Comparison of ENCODE assay signal across 8 cellular contexts in genomic region chr10:14879055-14879800, GRCh38. TPM values are rescaled to one million over a fixed set of nuclear protein-coding genes. Genes with fewer than 3 reads are reported as not detected.
A peak's percentile ranks its signal among the peaks of the same experiment; 100 is the strongest.
DNase-seq lines count a peak whose midpoint lies in the region; ATAC-seq and TF ChIP-seq lines count a peak whose summit lies in the region.

No MANE protein-coding gene starts in this region.

- in situ Hi-C loops in astrocyte of the cerebellum (cut with HindIII; ENCODE audit: low sequenced_read_pairs): no loop called here

- POLR2A ChIA-PET in SK-N-SH (lab: Yijun Ruan, JAX): interaction anchor here (0.8 to 2.8 kb wide), 5 partner anchors 9 to 80 kb away, joined by 3 to 36 read pairs (median 12); partner anchors contain the start of genes CDNF, DCLRE1C, HSPA14 and MEIG1

- no peak for TF ChIP-seq CTCF in 22Rv1 (IDR thresholded peaks at IDR 0.05)
- TF ChIP-seq CTCF in SK-N-SH (IDR thresholded peaks at IDR 0.05): no peak
- no peak for TF ChIP-seq CTCF in astrocyte of the cerebellum (IDR thresholded peaks at IDR 0.05; ENCODE audit: low read depth, low read length, missing control alignments)
- no peak for TF ChIP-seq CTCF in GM10266 (IDR thresholded peaks at IDR 0.05; ENCODE audit: control insufficient read depth, insufficient read depth, low read depth, missing control alignments)

- peak; percentile 20 for ATAC-seq in GM18868 (IDR thresholded peaks at IDR 0.05; ENCODE audit: unreplicated experiment)
- peak; percentile 26 for ATAC-seq in HG03108 (IDR thresholded peaks at IDR 0.05; ENCODE audit: unreplicated experiment)

- peak overlapping the region; percentile 88 to 97 for H3K4me3 ChIP-seq in SK-N-SH (ENCODE audit: low read depth in 2 of 2, low read length in 1 of 2)
- H3K4me3 ChIP-seq in astrocyte of the cerebellum (ENCODE audit: low read depth, low read length): peak overlapping the region; percentile 97
- peak overlapping the region; percentile 97 for H3K4me3 ChIP-seq in iPS-18a (ENCODE audit: low read length)

- no peak for DNase-seq in SK-N-SH
- DNase-seq in astrocyte of the cerebellum (ENCODE audit: low read depth): no peak
- peak; percentile 62 for DNase-seq in stimulated activated CD4-positive, alpha-beta T cell treated with anti-CD3 and anti-CD28 coated beads, Interleukin-15, amount 100 ng/mL, for 24 hours
- DNase-seq in GM10266 (ENCODE audit: extremely low spot score): no peak

- H2AFZ ChIP-seq in SK-N-SH (ENCODE audit: low read depth): peak overlapping the region; percentile 25; the same call in 1 of the 2 replicates

- H3K4me1 ChIP-seq in SK-N-SH (ENCODE audit: control insufficient read depth in 1 of 2, insufficient read depth in 2 of 2, low read depth in 1 of 2, low read length in 1 of 2) (peaks cover 18 to 19% of the 10 kb centered on the region in 2 experiments; a peak in 3 of 4 replicates), iPS-18a (ENCODE audit: control insufficient read depth, low read depth, low read length) (peaks cover 21% of the 10 kb centered on the region)

- TF ChIP-seq EP300 in SK-N-SH (IDR thresholded peaks at IDR 0.05; ENCODE audit: borderline replicate concordance in 1 of 2, low read depth in 1 of 2, low read length in 1 of 2): no peak

- CTCF ChIA-PET in SK-N-SH (lab: Yijun Ruan, JAX): interaction anchor here (0.8 to 1.7 kb wide), 5 partner anchors 10 to 382 kb away, joined by 3 to 8 read pairs (median 4); partner anchors contain the start of genes CDNF, HSPA14 and MSANTD7

- H3K4me2 ChIP-seq in SK-N-SH: peak overlapping the region; percentile 80

- no peaks in the 10 kb centered on the region for H3K9me2 ChIP-seq in SK-N-SH

- H4K20me1 ChIP-seq in SK-N-SH (ENCODE audit: insufficient read depth): no peaks in the 10 kb centered on the region

- TF ChIP-seq RAD21 in SK-N-SH (IDR thresholded peaks at IDR 0.05; ENCODE audit: low read length): no peak

- H3K9ac ChIP-seq in SK-N-SH: peak overlapping the region; percentile 90
- peak overlapping the region; percentile 97 for H3K9ac ChIP-seq in iPS-18a (ENCODE audit: low read length)

- no peaks in the 10 kb centered on the region for H3K27me3 ChIP-seq in SK-N-SH (ENCODE audit: insufficient read depth)
- H3K27me3 ChIP-seq in iPS-18a (ENCODE audit: control insufficient read depth, insufficient read depth, low read length): no peaks in the 10 kb centered on the region

- H3K79me2 ChIP-seq in SK-N-SH (ENCODE audit: insufficient read depth): peaks cover 86% of the 10 kb centered on the region

- H3F3A ChIP-seq in SK-N-SH (replicated peaks; ENCODE audit: insufficient read depth): peaks cover under 1% of the 10 kb centered on the region

- peaks cover 5 to 14% of the 10 kb centered on the region in 2 experiments for H3K36me3 ChIP-seq in SK-N-SH (replicated peaks in 1 of 2; ENCODE audit: control insufficient read depth in 1 of 2, insufficient read depth in 2 of 2, low read length in 1 of 2)
- peaks cover 8% of the 10 kb centered on the region for H3K36me3 ChIP-seq in iPS-18a (ENCODE audit: control insufficient read depth, low read depth, low read length)

- WGBS in SK-N-SH (ENCODE audit: low lambda C conversion rate): under 1% methylated on average over 27 of the region's 69 CpGs

- no peaks in the 10 kb centered on the region for H3K9me3 ChIP-seq in SK-N-SH
- H3K9me3 ChIP-seq in iPS-18a (ENCODE audit: control insufficient read depth, low read depth, low read length): no peaks in the 10 kb centered on the region

- H3K27ac ChIP-seq in 22Rv1 (peak overlapping the region; percentile 95), SK-N-SH (ENCODE audit: low read depth in 2 of 2, low read length in 1 of 2) (peak overlapping the region; percentile 64 to 94), iPS-18a (ENCODE audit: low read length) (peak overlapping the region; percentile 84)

TF ChIP-seq in SK-N-SH, 30 proteins besides CTCF, POLR2A, EP300 and RAD21:
- peak; percentile 17; the same call in 1 of the 2 replicates for TF ChIP-seq MXI1 (IDR thresholded peaks at IDR 0.05; ENCODE audit: low read depth, low read length)
- peak; percentile 14; the same call in 1 of the 2 replicates for TF ChIP-seq MAX (IDR thresholded peaks at IDR 0.05; ENCODE audit: low read depth)
- no peak for TF ChIP-seq NFIC (IDR thresholded peaks at IDR 0.05; ENCODE audit: borderline replicate concordance)

RNA-seq across cellular contexts. Expression of gene SUV39H2, which starts 0.6 kb away (rescaled TPM):
- 4.6 and 4.9 TPM in 2 replicates for polyA plus RNA-seq in SK-N-SH (2012; rRNA removed)
- 7.0 and 7.1 TPM in 2 replicates for polyA plus RNA-seq in SK-N-SH (2012; cell fraction: cytosol; rRNA removed)
- polyA plus RNA-seq in SK-N-SH (2012; cell fraction: nucleus; rRNA removed): 1.4 and 2.4 TPM in 2 replicates

RNA-seq across cellular contexts. Expression of gene HSPA14, which starts 41.1 kb away (rescaled TPM):
- polyA plus RNA-seq in SK-N-SH (2012; rRNA removed): 8.8 and 10.8 TPM in 2 replicates
- polyA plus RNA-seq in SK-N-SH (2012; cell fraction: cytosol; rRNA removed): 12.0 and 14.7 TPM in 2 replicates
- 8.4 and 14.4 TPM in 2 replicates for polyA plus RNA-seq in SK-N-SH (2012; cell fraction: nucleus; rRNA removed)

RNA-seq across cellular contexts. Expression of gene MSANTD7, which starts 41.1 kb away (rescaled TPM):
- polyA plus RNA-seq in SK-N-SH (2012; rRNA removed): 3.2 and 3.9 TPM in 2 replicates
- polyA plus RNA-seq in SK-N-SH (2012; cell fraction: cytosol; rRNA removed): 3.6 and 3.7 TPM in 2 replicates
- 3.5 and 6.1 TPM in 2 replicates for polyA plus RNA-seq in SK-N-SH (2012; cell fraction: nucleus; rRNA removed)

RNA-seq across cellular contexts. Expression of gene CDNF, which starts 41.4 kb away (rescaled TPM):
- 1.0 and 1.2 TPM in 2 replicates for polyA plus RNA-seq in SK-N-SH (2012; rRNA removed)
- 0.71 and 1.1 TPM in 2 replicates for polyA plus RNA-seq in SK-N-SH (2012; cell fraction: cytosol; rRNA removed)
- polyA plus RNA-seq in SK-N-SH (2012; cell fraction: nucleus; rRNA removed): 1.2 and 1.7 TPM in 2 replicates
